ENCODE assay signal across 9 cellular contexts in the genomic region with DNA sequence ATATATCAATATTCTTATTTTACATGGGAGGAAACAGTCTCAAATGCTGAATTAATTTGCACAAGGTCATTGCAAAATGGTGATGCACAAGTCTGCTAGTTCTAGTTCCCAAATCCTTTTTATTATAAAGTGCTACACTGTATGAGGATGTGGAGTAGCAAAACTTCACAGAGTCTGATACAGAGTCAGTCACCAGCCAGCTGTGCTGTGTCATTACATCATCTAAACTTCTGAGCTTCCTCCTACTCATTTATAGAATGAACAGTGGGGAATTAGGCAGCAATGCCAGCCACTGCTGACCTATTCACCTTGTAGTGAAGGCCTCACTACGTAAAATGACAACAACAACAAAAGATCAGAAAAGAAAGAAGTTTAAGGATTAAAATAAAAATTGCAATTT.
DNase-seq lines count a peak whose midpoint lies in the region; ATAC-seq and TF ChIP-seq lines count a peak whose summit lies in the region.
"Had no signal": no experiment of that assay in that cellular context is flagged by ENCODE, and none has a peak within 500 bp of the region (broad histone marks: within the 10 kb centered on the region; RNA-seq: fewer than 3 reads in every experiment).

No MANE protein-coding gene starts in this region.

- peak overlapping the region; percentile 72 to 87 (median 83) for H3K27ac Mint-ChIP-seq in nephron

- H3K4me1 ChIP-seq in SJCRH30: peaks cover 14% of the 10 kb centered on the region

- H3K4me3 Mint-ChIP-seq in nephron: no peak overlapping the region

- ATAC-seq in GM19043 (IDR thresholded peaks at IDR 0.05; ENCODE audit: low read depth, unreplicated experiment) (peak; percentile 82), HG02981 (IDR thresholded peaks at IDR 0.05; ENCODE audit: unreplicated experiment) (peak; percentile 79)
- ATAC-seq: mucosa of descending colon had no signal

- no peak overlapping the region for H3K27ac ChIP-seq in SJCRH30

- no peaks in the 10 kb centered on the region for H3K9me3 ChIP-seq in SJCRH30 (replicated peaks)
- H3K9me3 ChIP-seq: mucosa of descending colon had no signal

- no peaks in the 10 kb centered on the region for H3K36me3 ChIP-seq in SJCRH30

- H3K27me3 Mint-ChIP-seq in nephron (ENCODE audit: low read depth): no peaks in the 10 kb centered on the region

- H3K4me1 Mint-ChIP-seq in nephron: peaks cover 14% of the 10 kb centered on the region

- no peaks in the 10 kb centered on the region for H3K36me3 Mint-ChIP-seq in nephron (ENCODE audit: low read depth)

- no peak for TF ChIP-seq CTCF in nephron (IDR thresholded peaks at IDR 0.05; ENCODE audit: unreplicated experiment in 3 of 3)

- DNase-seq in SJCRH30 (peak; percentile 10 to 45), NCI-H2196 (lab: John Stamatoyannopoulos, UW; ENCODE audit: unreplicated experiment) (no peak), T1000 (lab: John Stamatoyannopoulos, UW) (no peak), NCI-H2029 (lab: John Stamatoyannopoulos, UW) (no peak)
- DNase-seq: activated T-cell treated with anti-CD3 and anti-CD28 coated beads for 4 hours, mucosa of descending colon had no signal

- no peak overlapping the region for H3K4me3 ChIP-seq in SJCRH30
- H3K4me3 ChIP-seq: mucosa of descending colon had no signal

- H3K27me3 ChIP-seq in SJCRH30: no peaks in the 10 kb centered on the region

- H3K9me3 Mint-ChIP-seq in nephron: peaks cover 7% of the 10 kb centered on the region

Comparison
In these comparisons a context has a peak if more than half of its experiments do, and no peak if none do; other contexts are left out.
1. DNase-seq: peak in SJCRH30 (2 of 2); none in NCI-H2196 (single experiment), T1000 (single experiment) and NCI-H2029 (single experiment).